33 cellular contexts compared by ENCODE assay signal in genomic region chr20:32909896-32910571, GRCh38. TPM values are rescaled to one million over a fixed set of nuclear protein-coding genes. Genes with fewer than 3 reads are reported as not detected.
"Had no signal": no experiment of that assay in that cellular context is flagged by ENCODE, and none has a peak within 500 bp of the region (broad histone marks: within the 10 kb centered on the region; RNA-seq: fewer than 3 reads in every experiment).

No MANE protein-coding gene starts in this region.

- H3K9me3 ChIP-seq: colonic mucosa, pancreas, SK-N-SH had no signal

- H3K4me1 Mint-ChIP-seq: activated T-helper 17 cell treated with anti-CD3 and anti-CD28 coated beads, Interleukin-2, amount 50 U/mL, for 72 hours; immature natural killer cell; mesothelial cell of epicardium; naive B cell; stimulated activated effector memory CD8-positive, alpha-beta T cell treated with anti-CD3 and anti-CD28 coated beads, Interleukin-12 subunit alpha, Interleukin-12 subunit beta, amount 100 ng/mL, for 72 hours had no signal

- H3K27me3 ChIP-seq: colonic mucosa, gastroesophageal sphincter, left lung, pancreas, suprapubic skin, tibial artery had no signal

- H3K4me3 ChIP-seq: colonic mucosa, gastroesophageal sphincter, left lung, pancreas, suprapubic skin, tibial artery had no signal

- ATAC-seq: activated naive CD4-positive, alpha-beta T cell treated with anti-CD3 and anti-CD28 coated beads, Interleukin-2, amount 50 U/mL, for 72 hours; activated T-cell treated with anti-CD3 and anti-CD28 coated beads, Interleukin-2, amount 50 U/mL, for 4 hours; activated T-helper 17 cell treated with anti-CD3 and anti-CD28 coated beads, Interleukin-2, amount 50 U/mL, for 72 hours; gastroesophageal sphincter; left lung; pancreas; right cardiac atrium; stimulated activated effector memory CD8-positive, alpha-beta T cell treated with anti-CD3 and anti-CD28 coated beads, Interleukin-12 subunit alpha, Interleukin-12 subunit beta, amount 100 ng/mL, for 72 hours; stimulated activated naive CD8-positive, alpha-beta T cell treated with anti-CD3 and anti-CD28 coated beads, Interleukin-15, amount 100 ng/mL, for 72 hours had no signal

- H3K27me3 Mint-ChIP-seq: activated CD4-positive, alpha-beta memory T cell treated with anti-CD3 and anti-CD28 coated beads for 36 hours; activated T-helper 17 cell treated with anti-CD3 and anti-CD28 coated beads, Interleukin-2, amount 50 U/mL, for 72 hours; naive B cell; stimulated activated naive CD8-positive, alpha-beta T cell treated with anti-CD3 and anti-CD28 coated beads, Interleukin-15, amount 100 ng/mL, for 72 hours had no signal

- H3K4me3 Mint-ChIP-seq: activated CD4-positive, alpha-beta memory T cell treated with anti-CD3 and anti-CD28 coated beads for 36 hours; activated T-cell treated with anti-CD3 and anti-CD28 coated beads, Interleukin-2, amount 50 U/mL, for 4 hours; activated T-helper 17 cell treated with anti-CD3 and anti-CD28 coated beads, Interleukin-2, amount 50 U/mL, for 72 hours; immature natural killer cell; mesothelial cell of epicardium; naive B cell; nephron progenitor cell; stimulated activated effector memory CD8-positive, alpha-beta T cell treated with anti-CD3 and anti-CD28 coated beads, Interleukin-12 subunit alpha, Interleukin-12 subunit beta, amount 100 ng/mL, for 72 hours; stimulated activated naive CD8-positive, alpha-beta T cell treated with anti-CD3 and anti-CD28 coated beads, Interleukin-15, amount 100 ng/mL, for 72 hours; T-helper 1 cell treated with Interleukin-12 subunit alpha and Interleukin-12 subunit beta and Interleukin-4 antibody, amounts not matched to agents 30 μg/mL and 1 μg/mL, for 36 hours had no signal

- H3K9me3 Mint-ChIP-seq: activated T-helper 17 cell treated with anti-CD3 and anti-CD28 coated beads, Interleukin-2, amount 50 U/mL, for 72 hours had no signal

- H3K36me3 ChIP-seq: colonic mucosa, gastroesophageal sphincter, left lung, pancreas, suprapubic skin, tibial artery had no signal

- H3K4me1 ChIP-seq: colonic mucosa, gastroesophageal sphincter, left lung, pancreas, suprapubic skin, tibial artery had no signal

- H3K4me2 ChIP-seq: SK-N-SH had no signal

- H3K27ac ChIP-seq: colonic mucosa, gastroesophageal sphincter, left lung, pancreas, suprapubic skin, tibial artery, VCaP had no signal

- DNase-seq: activated CD4-positive, alpha-beta memory T cell treated with anti-CD3 and anti-CD28 coated beads for 36 hours; activated CD4-positive, alpha-beta T cell treated with anti-CD3 and anti-CD28 coated beads for 4 hours; activated CD8-positive, alpha-beta memory T cell treated with anti-CD3 and anti-CD28 coated beads, Interleukin-2, amount 50 U/mL, for 4 hours; activated T-cell treated with anti-CD3 and anti-CD28 coated beads, Interleukin-2, amount 50 U/mL, for 4 hours; cerebellar nuclear complex; colonic mucosa; effector CD8-positive, alpha-beta T cell; head of caudate nucleus; hypothalamus; immature natural killer cell; left lung; mammary epithelial cell; naive B cell; nephron progenitor cell; SK-N-SH; stimulated activated CD4-positive, alpha-beta T cell treated with anti-CD3 and anti-CD28 coated beads, Interleukin-12 subunit alpha, Interleukin-12 subunit beta, amount 100 ng/mL, for 4 hours; stimulated activated CD4-positive, alpha-beta T cell treated with anti-CD3 and anti-CD28 coated beads, Interleukin-4, amount 100 ng/mL, for 24 hours; stimulated activated naive CD8-positive, alpha-beta T cell treated with anti-CD3 and anti-CD28 coated beads, Interleukin-15, amount 100 ng/mL, for 72 hours; SW 1271; T-helper 9 cell had no signal

- H3K27ac Mint-ChIP-seq: activated CD4-positive, alpha-beta memory T cell treated with anti-CD3 and anti-CD28 coated beads for 36 hours; immature natural killer cell; mesothelial cell of epicardium; nephron progenitor cell; stimulated activated effector memory CD8-positive, alpha-beta T cell treated with anti-CD3 and anti-CD28 coated beads, Interleukin-12 subunit alpha, Interleukin-12 subunit beta, amount 100 ng/mL, for 72 hours; T-helper 1 cell treated with Interleukin-12 subunit alpha and Interleukin-12 subunit beta and Interleukin-4 antibody, amounts not matched to agents 30 μg/mL and 1 μg/mL, for 36 hours had no signal

- H3K36me3 Mint-ChIP-seq: mesothelial cell of epicardium; stimulated activated effector memory CD8-positive, alpha-beta T cell treated with anti-CD3 and anti-CD28 coated beads, Interleukin-12 subunit alpha, Interleukin-12 subunit beta, amount 100 ng/mL, for 72 hours had no signal

RNA-seq across cellular contexts. Expression of gene EFCAB8, which starts 51.3 kb away (rescaled TPM):
- total RNA-seq: dermis microvascular lymphatic vessel endothelial cell, epithelial cell of proximal tubule had no signal
